20 cellular contexts compared by ENCODE assay signal in the genomic region with DNA sequence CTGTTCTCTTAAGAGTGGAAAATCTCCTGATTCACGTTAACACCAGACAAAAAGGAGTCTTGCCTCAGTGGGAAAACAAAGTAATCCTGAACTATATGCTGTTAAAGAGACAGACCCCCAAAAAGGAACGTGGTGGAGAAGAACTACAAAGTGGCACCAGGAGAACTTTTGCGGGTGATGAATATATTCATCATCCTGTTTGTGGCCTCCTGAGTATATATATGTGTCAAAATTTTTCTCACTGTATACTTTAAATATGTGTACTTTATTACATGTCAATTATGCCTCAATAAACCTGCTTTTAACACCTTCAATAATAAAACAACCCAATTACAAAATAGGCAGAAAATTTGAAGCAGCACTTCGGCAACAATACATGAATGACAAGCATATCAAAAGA. TPM values are rescaled to one million over a fixed set of nuclear protein-coding genes. Genes with fewer than 3 reads are reported as not detected.
DNase-seq lines count a peak whose midpoint lies in the region; ATAC-seq, FAIRE-seq and TF ChIP-seq lines count a peak whose summit lies in the region.
"Had no signal": no experiment of that assay in that cellular context is flagged by ENCODE, and none has a peak within 500 bp of the region (broad histone marks: within the 10 kb centered on the region; RNA-seq: fewer than 3 reads in every experiment).

No MANE protein-coding gene starts in this region.

- peaks cover 16 to 31% of the 10 kb centered on the region in 2 donors for H3K36me3 Mint-ChIP-seq in CD14-positive monocyte
- peaks cover 42% of the 10 kb centered on the region for H3K36me3 Mint-ChIP-seq in memory B cell
- H3K36me3 Mint-ChIP-seq in stimulated activated memory B cell treated with anti-CD40 and anti-IgM and Interleukin-4, amounts not matched to agents 10 μg/mL and 1 μg/mL and 100 μg/mL, for 72 hours, result peaks cover 70% of the 10 kb centered on the region

- H3K9ac ChIP-seq in GM12878 (ENCODE audit: control insufficient read depth, insufficient read depth, low read length), result no peak overlapping the region

- H3K4me1 Mint-ChIP-seq in CD14-positive monocyte, result peaks cover 50% of the 10 kb centered on the region
- H3K4me1 Mint-ChIP-seq in memory B cell, result peaks cover 61% of the 10 kb centered on the region
- peaks cover 91% of the 10 kb centered on the region for H3K4me1 Mint-ChIP-seq in stimulated activated memory B cell treated with anti-CD40 and anti-IgM and Interleukin-4, amounts not matched to agents 10 μg/mL and 1 μg/mL and 100 μg/mL, for 72 hours

- no peak for TF ChIP-seq EP300 in GM12878 (IDR thresholded peaks at IDR 0.05; ENCODE audit: borderline replicate concordance in 1 of 2, control insufficient read depth in 1 of 2, low read depth in 2 of 2, low read length in 2 of 2)

- H3K9me3 Mint-ChIP-seq in CD14-positive monocyte, result peaks cover 4 to 11% (median 8%) of the 10 kb centered on the region in 7 donors
- H3K9me3 Mint-ChIP-seq in memory B cell, result peaks cover 6% of the 10 kb centered on the region
- peaks cover 10% of the 10 kb centered on the region for H3K9me3 Mint-ChIP-seq in stimulated activated memory B cell treated with anti-CD40 and anti-IgM and Interleukin-4, amounts not matched to agents 10 μg/mL and 1 μg/mL and 100 μg/mL, for 72 hours

- RAD21 ChIA-PET in GM12878 (lab: Charles Lee; ENCODE audit: unreplicated experiment), result no interaction called here

- no TSS peak for BruUV-seq in GM12878 (replicated peaks; lab: Mats Ljungman, UMichigan)

- no peak overlapping the region for H3K4me3 Mint-ChIP-seq in CD14-positive monocyte
- no peak overlapping the region for H3K4me3 Mint-ChIP-seq in memory B cell
- H3K4me3 Mint-ChIP-seq in stimulated activated memory B cell treated with anti-CD40 and anti-IgM and Interleukin-4, amounts not matched to agents 10 μg/mL and 1 μg/mL and 100 μg/mL, for 72 hours, result no peak overlapping the region
- H3K4me3 Mint-ChIP-seq: CD4-positive, alpha-beta T cell; HFFc6 had no signal

- no peak for FAIRE-seq in GM12878 (lab: Jason Lieb, UNC)
- no peak for FAIRE-seq in D721Med (lab: Jason Lieb, UNC)
- FAIRE-seq: G401.6, GM12892, HepG2, HTR-8/SVneo had no signal

- intact Hi-C loops in CD14-positive monocyte (cut with micrococcal nuclease) (no loop called here), GM12878 (cut with micrococcal nuclease; ENCODE audit: unreplicated experiment) (no loop called here)

- CTCF ChIA-PET in GM12878 (lab: Yijun Ruan, JAX), result interaction anchor here (1.0 kb wide), 2 partner anchors 15 to 26 kb away, joined by 3 read pairs; no protein-coding TSS in a partner anchor

- 82% methylated on average over 4 of the region's 4 CpGs for WGBS in GM12878 (ENCODE audit: insufficient coverage, insufficient replicate concordance, low lambda C conversion rate, missing lambda C conversion rate)

- peak overlapping the region; percentile 22; the same call in 1 of the 2 replicates for H3K4me2 ChIP-seq in GM12878 (ENCODE audit: control insufficient read depth, insufficient read depth)

- H3K79me2 ChIP-seq in GM12878 (ENCODE audit: control insufficient read depth, insufficient read depth, low read length), result peaks cover 92% of the 10 kb centered on the region

- no peak for ATAC-seq in GM12878
- ATAC-seq in memory B cell (ENCODE audit: low read depth), result no peak
- ATAC-seq in stimulated activated memory B cell treated with anti-CD40 and anti-IgM and Interleukin-4, amounts not matched to agents 10 μg/mL and 1 μg/mL and 100 μg/mL, for 72 hours, result no peak
- ATAC-seq in GM21526 (IDR thresholded peaks at IDR 0.05; ENCODE audit: low FRiP score, unreplicated experiment), result no peak
- ATAC-seq: HepG2 had no signal

- no peak overlapping the region for H3K4me3 ChIP-seq in GM12878

- H3K27ac Mint-ChIP-seq in CD14-positive monocyte (peak overlapping the region in 4 of 7 donors; percentile 10 to 74 (median 28)), memory B cell (peak overlapping the region; percentile 92)
- peak overlapping the region; percentile 27 for H3K27ac Mint-ChIP-seq in stimulated activated memory B cell treated with anti-CD40 and anti-IgM and Interleukin-4, amounts not matched to agents 10 μg/mL and 1 μg/mL and 100 μg/mL, for 72 hours
- H3K27ac Mint-ChIP-seq: CD4-positive, alpha-beta T cell; HFFc6 had no signal

- H3K9me3 ChIP-seq in GM12878 (replicated peaks; ENCODE audit: control insufficient read depth, insufficient read depth, low read length), result peaks cover 35% of the 10 kb centered on the region

- peak overlapping the region; percentile 53; the same call in 1 of the 2 replicates for H3K27ac ChIP-seq in GM12878 (ENCODE audit: control insufficient read depth, insufficient read depth)

- no peaks in the 10 kb centered on the region for H3K27me3 ChIP-seq in GM12878 (replicated peaks in 1 of 2; ENCODE audit: control insufficient read depth in 2 of 2, insufficient read depth in 2 of 2, low read length in 1 of 2)
- H3K27me3 ChIP-seq: BLaER1 treated with 17β-estradiol and CSF1 and Interleukin-3, amounts not matched to agents 10 nM and 100 nM had no signal

- H3K36me3 ChIP-seq in GM12878 (ENCODE audit: control insufficient read depth in 2 of 2, insufficient read depth in 2 of 2, low read length in 1 of 2), result peaks cover 2 to 9% of the 10 kb centered on the region in 2 experiments; a peak in 3 of 4 replicates

- no peak for TF ChIP-seq CTCF in CD14-positive monocyte (IDR thresholded peaks at IDR 0.05)
- no peak for TF ChIP-seq CTCF in GM12878 (IDR thresholded peaks at IDR 0.05 in 2 of 3, conservative IDR thresholded peaks at IDR 0.05 in 1 of 3; ENCODE audit: control insufficient read depth in 2 of 3, extremely low read depth in 1 of 3, insufficient read depth in 1 of 3, low read depth in 3 of 3, low read length in 3 of 3)
- TF ChIP-seq CTCF in D721Med (IDR thresholded peaks at IDR 0.05; ENCODE audit: insufficient read depth, missing control alignments), result no peak

- DNase-seq in CD14-positive monocyte (ENCODE audit: low spot score), result no peak
- DNase-seq in GM12878 (ENCODE audit: low read depth, low spot score), result no peak
- DNase-seq in memory B cell (ENCODE audit: low spot score in 2 of 2), result no peak
- DNase-seq in D721Med (ENCODE audit: insufficient read length, low spot score), result no peak
- DNase-seq in SIG-M5 treated with dmso at 0.1 percent for 504 hours (lab: John Stamatoyannopoulos, UW; ENCODE audit: unreplicated experiment), result no peak
- DNase-seq: 8988T; AML-193; CD4-positive, alpha-beta T cell; DMS153; DMS79 treated with DMSO at 0.1 percent for 48 hours; EL; HCEC 1CT; HFFc6 had no signal

- POLR2A ChIA-PET in GM12878 (lab: Charles Lee), result no interaction called here

- TF ChIP-seq POLR2A in GM12878 (IDR thresholded peaks at IDR 0.05; ENCODE audit: low read depth, low read length), result no peak

- no peaks in the 10 kb centered on the region for H4K20me1 ChIP-seq in GM12878 (ENCODE audit: control insufficient read depth, insufficient read depth)

- SMC1A ChIA-PET in GM12878 (lab: Charles Lee; ENCODE audit: uncharacterized antibody, unreplicated experiment), result interaction anchor here (1.3 kb wide), 1 partner anchor 29 kb away, joined by 4 read pairs; no protein-coding TSS in a partner anchor

- H2AFZ ChIP-seq in GM12878 (ENCODE audit: control insufficient read depth, low read depth, low read length), result no peak overlapping the region

- H3K27me3 Mint-ChIP-seq in CD14-positive monocyte (ENCODE audit: low read depth in 3 of 3) (no peaks in the 10 kb centered on the region), memory B cell (no peaks in the 10 kb centered on the region)
- H3K27me3 Mint-ChIP-seq in stimulated activated memory B cell treated with anti-CD40 and anti-IgM and Interleukin-4, amounts not matched to agents 10 μg/mL and 1 μg/mL and 100 μg/mL, for 72 hours, result no peaks in the 10 kb centered on the region
- H3K27me3 Mint-ChIP-seq: CD4-positive, alpha-beta T cell had no signal

- peaks cover 8% of the 10 kb centered on the region for H3K4me1 ChIP-seq in GM12878 (ENCODE audit: control insufficient read depth, insufficient read depth, low read length)

- TF ChIP-seq RAD21 in GM12878 (IDR thresholded peaks at IDR 0.05; ENCODE audit: insufficient read depth, low read depth, low read length), result no peak

- in situ Hi-C loops in GM12878 (cut with MboI), result no loop called here

TF ChIP-seq in GM12878, 131 proteins besides CTCF, POLR2A, EP300 and RAD21 (continues in another document):
- TF ChIP-seq SMAD1 (IDR thresholded peaks at IDR 0.05; ENCODE audit: low read depth, partially characterized antibody) (no peak), MTA2 (IDR thresholded peaks at IDR 0.05; ENCODE audit: low read depth) (no peak), SREBF2 (IDR thresholded peaks at IDR 0.05; ENCODE audit: low read length) (no peak), E2F4 (IDR thresholded peaks at IDR 0.05; ENCODE audit: low read depth, low read length) (no peak)

RNA-seq across cellular contexts. Expression of gene ZNF644, which starts 31.1 kb away (rescaled TPM):
- polyA plus RNA-seq in CD14-positive monocyte, result 10 to 100 TPM; 17.6 to 22.2 TPM
- total RNA-seq in GM12878 (2013; cell fraction: nucleolus; rRNA removed), result 372 and 377 TPM in 2 replicates
- 34.5 and 40.6 TPM in 2 replicates for total RNA-seq in GM12878 (2014; rRNA removed)
- 55.3 and 61.5 TPM in 2 replicates for total RNA-seq in GM12878 (2014; rRNA removed; fragmentation: Illumina TruSeq; extraction: Trizol)
- total RNA-seq in GM12878 (2021), result 34.5 and 36.0 TPM in 2 replicates
- polyA plus RNA-seq in GM12878 (2011; ENCODE audit: low read depth), result 6.4 TPM
- polyA plus RNA-seq in GM12878 (2011; rRNA removed), result 26.7 and 43.1 TPM in 2 replicates
- 7.2 and 8.1 TPM in 2 replicates for polyA plus RNA-seq in GM12878 (2011; cell fraction: cytosol; rRNA removed)
- polyA plus RNA-seq in GM12878 (2011; cell fraction: nucleus; rRNA removed), result 28.8 and 30.8 TPM in 2 replicates
- polyA plus RNA-seq in GM12878 (2012), result 13.3 and 14.2 TPM in 2 replicates
- polyA plus RNA-seq in GM12878 (2014; fragmentation: Illumina TruSeq; extraction: Trizol), result 24.1 and 33.3 TPM in 2 replicates
- polyA plus RNA-seq in GM12878 (2014; fragmentation: Nextera tagmentation; extraction: Ambion mirVana), result 10 to 100 TPM; 28.1 to 34.4 TPM
- polyA plus RNA-seq in GM12878 (2014; rRNA removed), result 14.4 and 17.7 TPM in 2 replicates
- 10 to 100 TPM; 27.7 to 30.8 TPM for polyA plus RNA-seq in GM12878 (2016; fragmentation: Nextera tagmentation; extraction: Ambion mirVana)
- 67.0 and 86.5 TPM in 2 replicates for polyA minus RNA-seq in GM12878 (2011; rRNA and poly(A)+ RNA removed)
- 15.5 and 17.4 TPM in 2 replicates for polyA minus RNA-seq in GM12878 (2011; cell fraction: cytosol; rRNA and poly(A)+ RNA removed)
- polyA minus RNA-seq in GM12878 (2011; cell fraction: nucleus; rRNA and poly(A)+ RNA removed), result 93.1 and 154 TPM in 2 replicates

Comparison
In these comparisons a context has a peak if more than half of its experiments do, and no peak if none do; other contexts are left out.
1. H3K27ac Mint-ChIP-seq: peak in every context shown above with its lines; median percentile 92 in memory B cell; 28 in CD14-positive monocyte; 27 in stimulated activated memory B cell treated with anti-CD40 and anti-IgM and Interleukin-4, amounts not matched to agents 10 μg/mL and 1 μg/mL and 100 μg/mL, for 72 hours.